Comparison of ENCODE assay signal across 27 cellular contexts in the genomic region with DNA sequence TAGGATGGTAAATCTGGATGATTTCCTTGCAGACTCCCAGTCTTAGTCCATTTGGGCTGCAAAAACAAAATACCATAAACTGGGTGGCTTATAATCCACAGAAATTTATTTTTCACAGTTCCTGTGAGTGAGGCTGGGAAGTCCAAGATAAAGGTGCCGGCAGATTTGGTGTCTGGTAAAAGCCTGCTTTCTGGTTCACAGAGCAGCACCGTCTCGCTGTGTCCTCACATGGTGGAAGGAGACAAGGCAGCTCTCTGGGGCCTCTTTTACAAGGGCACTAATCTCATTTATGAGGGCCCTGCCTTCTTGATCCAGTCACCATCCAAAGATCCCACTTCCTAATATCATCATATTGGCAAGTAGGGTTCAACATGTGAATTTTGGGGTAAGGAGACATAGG. TPM values are rescaled to one million over a fixed set of nuclear protein-coding genes. Genes with fewer than 3 reads are reported as not detected.
DNase-seq lines count a peak whose midpoint lies in the region; ATAC-seq and TF ChIP-seq lines count a peak whose summit lies in the region.
"Had no signal": no experiment of that assay in that cellular context is flagged by ENCODE, and none has a peak within 500 bp of the region (broad histone marks: within the 10 kb centered on the region; RNA-seq: fewer than 3 reads in every experiment).

No MANE protein-coding gene starts in this region.

- H3K9me3 Mint-ChIP-seq in endothelial cell (ENCODE audit: unreplicated experiment): no peaks in the 10 kb centered on the region
- H3K9me3 Mint-ChIP-seq: activated CD4-positive, alpha-beta memory T cell treated with anti-CD3 and anti-CD28 coated beads, Interleukin-2, amount 10 ng/mL, durations not matched to agents 7 days and 5 days had no signal

- no peaks in the 10 kb centered on the region for H3K36me3 Mint-ChIP-seq in endothelial cell (ENCODE audit: low read depth, unreplicated experiment)

- WGBS in heart left ventricle, 4 donors: 60 to 84% (median 70%) methylated on average over 3 of the region's 3 CpGs
- 26% methylated on average over 3 of the region's 3 CpGs for WGBS in smooth muscle cell (ENCODE audit: low lambda C conversion rate)

- H3K4me3 ChIP-seq in heart left ventricle (no peak overlapping the region), smooth muscle cell (peak overlapping the region; percentile 2)
- H3K4me3 ChIP-seq: adrenal gland, BLaER1, upper lobe of left lung had no signal

- peaks cover 1% of the 10 kb centered on the region for H3K27me3 Mint-ChIP-seq in endothelial cell (ENCODE audit: unreplicated experiment)
- H3K27me3 Mint-ChIP-seq: activated CD4-positive, alpha-beta memory T cell treated with anti-CD3 and anti-CD28 coated beads, Interleukin-2, amount 10 ng/mL, durations not matched to agents 7 days and 5 days; brain; progenitor cell of endocrine pancreas had no signal

- intact Hi-C loops in heart left ventricle (cut with DNase I): no loop called here
- intact Hi-C loops in Right ventricle myocardium superior (cut with DNase I): no loop called here

- H3K27ac ChIP-seq in heart left ventricle (peak overlapping the region in 9 of 12 donors; percentile 9 to 67 (median 31)), smooth muscle cell (ENCODE audit: low read depth) (peak overlapping the region; percentile 72)
- H3K27ac ChIP-seq: BLaER1, KMS-11 had no signal

- H3K4me1 ChIP-seq in heart left ventricle: peaks cover 0 to 91% (median 70%) of the 10 kb centered on the region in 12 donors
- H3K4me1 ChIP-seq in smooth muscle cell (ENCODE audit: low read depth): peaks cover 42% of the 10 kb centered on the region

- no peak for DNase-seq in heart left ventricle
- no peak for DNase-seq in Right ventricle myocardium superior
- peak; percentile 27 for DNase-seq in SK-N-DZ (ENCODE audit: low spot score)
- DNase-seq in endothelial cell (ENCODE audit: low spot score): no peak
- no peak for DNase-seq in smooth muscle cell (lab: John Stamatoyannopoulos, UW; ENCODE audit: unreplicated experiment)
- DNase-seq in stimulated activated CD4-positive, alpha-beta T cell treated with anti-CD3 and anti-CD28 coated beads, Interleukin-4, amount 100 ng/mL, for 24 hours: no peak
- DNase-seq: activated CD4-positive, alpha-beta memory T cell treated with anti-CD3 and anti-CD28 coated beads, Interleukin-2, amount 10 ng/mL, durations not matched to agents 7 days and 5 days; activated CD4-positive, alpha-beta T cell treated with anti-CD3 and anti-CD28 coated beads for 1 hour; activated CD8-positive, alpha-beta memory T cell treated with anti-CD3 and anti-CD28 coated beads, Interleukin-2, amount 50 U/mL, for 48 hours; activated effector memory CD4-positive, alpha-beta T cell treated with anti-CD3 and anti-CD28 coated beads, Interleukin-2, amount 50 U/mL, for 16 hours; adrenal gland; COR-L47; effector CD4-positive, alpha-beta T cell; H7; left colon; NCI-H1436; NCI-H2081 treated with DMSO at 0.1 percent for 48 hours; NCI-H226; NCI-H69; stimulated activated CD8-positive, alpha-beta memory T cell treated with anti-CD3 and anti-CD28 coated beads, Interleukin-4, amount 100 ng/mL, for 48 hours; upper lobe of left lung had no signal

- no peak for TF ChIP-seq POLR2A in heart left ventricle (IDR thresholded peaks at IDR 0.05)

- H3K27me3 ChIP-seq in heart left ventricle (no peaks in the 10 kb centered on the region), smooth muscle cell (ENCODE audit: low read depth) (no peaks in the 10 kb centered on the region)
- H3K27me3 ChIP-seq: adrenal gland, BLaER1, upper lobe of left lung had no signal

- peaks cover 32% of the 10 kb centered on the region for H3K4me1 Mint-ChIP-seq in endothelial cell (ENCODE audit: unreplicated experiment)

- no peak overlapping the region for H2AFZ ChIP-seq in smooth muscle cell (ENCODE audit: low read depth)

- TF ChIP-seq CTCF in heart left ventricle (IDR thresholded peaks at IDR 0.05): no peak
- TF ChIP-seq CTCF in endothelial cell (IDR thresholded peaks at IDR 0.05; ENCODE audit: unreplicated experiment): no peak
- TF ChIP-seq CTCF in smooth muscle cell (IDR thresholded peaks at IDR 0.05; ENCODE audit: borderline replicate concordance, insufficient read depth, poor library complexity, severe bottlenecking): no peak

- peak overlapping the region; percentile 68 for H3K27ac Mint-ChIP-seq in endothelial cell (ENCODE audit: unreplicated experiment)
- H3K27ac Mint-ChIP-seq: activated CD4-positive, alpha-beta memory T cell treated with anti-CD3 and anti-CD28 coated beads, Interleukin-2, amount 10 ng/mL, durations not matched to agents 7 days and 5 days had no signal

- H3K4me3 Mint-ChIP-seq in endothelial cell (ENCODE audit: unreplicated experiment): no peak overlapping the region
- H3K4me3 Mint-ChIP-seq: activated CD4-positive, alpha-beta memory T cell treated with anti-CD3 and anti-CD28 coated beads, Interleukin-2, amount 10 ng/mL, durations not matched to agents 7 days and 5 days had no signal

- ATAC-seq in heart left ventricle (peak in 1 of 4 donors; percentile 15), Right ventricle myocardium superior (ENCODE audit: poor library complexity) (no peak), HG02678 (IDR thresholded peaks at IDR 0.05; ENCODE audit: unreplicated experiment) (no peak), esophagus mucosa (no peak)
- ATAC-seq: left colon had no signal

- no peak overlapping the region for H3K9ac ChIP-seq in smooth muscle cell (ENCODE audit: low read depth)
- H3K9ac ChIP-seq: BLaER1, KMS-11 had no signal

- H4K20me1 ChIP-seq in smooth muscle cell (ENCODE audit: low read depth): peaks cover 100% of the 10 kb centered on the region

- peak overlapping the region; percentile 78 for H3K4me2 ChIP-seq in smooth muscle cell
- H3K4me2 ChIP-seq: BLaER1, KMS-11 had no signal

- peaks cover 11% of the 10 kb centered on the region for H3F3A ChIP-seq in smooth muscle cell (ENCODE audit: low read depth)

- no peaks in the 10 kb centered on the region for H3K9me3 ChIP-seq in heart left ventricle
- H3K9me3 ChIP-seq in smooth muscle cell (replicated peaks; ENCODE audit: low read depth): no peaks in the 10 kb centered on the region
- H3K9me3 ChIP-seq: adrenal gland, upper lobe of left lung had no signal

- H3K36me3 ChIP-seq in heart left ventricle (no peaks in the 10 kb centered on the region), smooth muscle cell (ENCODE audit: low read depth) (no peaks in the 10 kb centered on the region)
- H3K36me3 ChIP-seq: adrenal gland, upper lobe of left lung had no signal

- H3K79me2 ChIP-seq in smooth muscle cell (ENCODE audit: low read depth): peaks cover 100% of the 10 kb centered on the region

RNA-seq across cellular contexts. Expression of gene USP47, which starts 8.9 kb away (rescaled TPM):
- total RNA-seq in heart left ventricle (10 to 100 TPM; 42.3 to 89.6 (median 54.3) TPM), Right ventricle myocardium superior (49.0 TPM), endothelial cell (ENCODE audit: unreplicated experiment) (45.1 TPM), smooth muscle cell (75.3 and 93.5 TPM in 2 replicates), esophagus mucosa (26.2 TPM)
- polyA plus RNA-seq in heart left ventricle (10 to 100 TPM; 26.2 to 65.2 TPM), smooth muscle cell (38.0 and 49.7 TPM in 2 replicates)
- polyA plus RNA-seq in SK-N-DZ (2014; cell fraction: cytosol; rRNA removed): 23.4 and 28.2 TPM in 2 replicates
- polyA plus RNA-seq in SK-N-DZ (2014; cell fraction: nucleus; rRNA removed): 43.6 and 45.9 TPM in 2 replicates
